In the genomic region with DNA sequence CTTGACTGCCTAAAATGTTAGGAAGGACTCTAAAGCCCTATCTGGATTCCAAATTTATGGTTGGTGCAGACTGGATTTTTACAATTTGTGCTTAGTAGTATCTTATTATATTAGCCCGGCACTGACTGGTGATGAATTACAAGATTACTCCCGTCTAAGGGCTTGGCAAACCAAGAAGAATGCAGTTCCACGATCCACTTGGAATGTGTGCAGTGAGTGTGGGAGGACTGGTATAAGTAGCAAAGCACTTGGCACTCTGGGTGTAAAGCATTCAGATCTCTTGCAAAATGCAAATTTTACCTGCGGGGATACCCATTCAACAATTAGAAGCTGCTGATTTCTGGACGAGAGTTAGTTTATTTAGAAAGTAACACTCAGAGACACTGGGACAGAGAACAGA, we compare ENCODE assay signal across 24 cellular contexts.
"Had no signal": no experiment of that assay in that cellular context is flagged by ENCODE, and none has a peak within 500 bp of the region (broad histone marks: within the 10 kb centered on the region; RNA-seq: fewer than 3 reads in every experiment).

No MANE protein-coding gene starts in this region.

- H3K4me1 ChIP-seq: breast epithelium, psoas muscle had no signal

- DNase-seq: activated B cell treated with CpG ODN at 0.5 μM for 24 hours; activated CD4-positive, alpha-beta T cell treated with anti-CD3 and anti-CD28 coated beads, Interleukin-2, amount 50 U/mL, for 1 hour; activated CD8-positive, alpha-beta T cell treated with anti-CD3 and anti-CD28 coated beads for 36 hours; activated gamma-delta T cell treated with Interleukin-2 at 50 U/mL for 16 hours; activated naive CD4-positive, alpha-beta T cell treated with anti-CD3 and anti-CD28 coated beads, Interleukin-2, amount 50 U/mL, for 16 hours; activated T-cell treated with anti-CD3 and anti-CD28 coated beads, Interleukin-2, amount 50 U/mL, for 4 hours; amygdala; central memory CD4-positive, alpha-beta T cell; foreskin melanocyte; left cardiac atrium; midbrain; naive thymus-derived CD4-positive, alpha-beta T cell; nucleus accumbens; psoas muscle; right cardiac atrium; stimulated activated CD4-positive, alpha-beta T cell treated with anti-CD3 and anti-CD28 coated beads, Interleukin-2, amount 100 ng/mL, for 48 hours; stimulated activated naive CD8-positive, alpha-beta T cell treated with anti-CD3 and anti-CD28 coated beads, Interleukin-15, Interleukin-2, amounts not matched to agents 100 U/mL and 50 U/mL, for 24 hours; T-helper 1 cell had no signal

- H3K36me3 ChIP-seq: breast epithelium, esophagus muscularis mucosa, thoracic aorta, vagina had no signal

- H3K9me3 ChIP-seq: breast epithelium, esophagus muscularis mucosa, psoas muscle, thoracic aorta, vagina had no signal

- H3K4me3 ChIP-seq: breast epithelium, esophagus muscularis mucosa, psoas muscle, thoracic aorta, vagina had no signal

- H2AFZ ChIP-seq: parathyroid adenoma had no signal

- H3K79me2 ChIP-seq: parathyroid adenoma had no signal

- H3K27me3 ChIP-seq: breast epithelium, esophagus muscularis mucosa, vagina had no signal

- H3K9ac ChIP-seq: parathyroid adenoma had no signal

- H3K27ac ChIP-seq: breast epithelium, esophagus muscularis mucosa, parathyroid adenoma, psoas muscle, thoracic aorta, vagina had no signal

- ATAC-seq: activated CD8-positive, alpha-beta T cell treated with anti-CD3 and anti-CD28 coated beads for 36 hours; activated T-cell treated with anti-CD3 and anti-CD28 coated beads, Interleukin-2, amount 50 U/mL, for 4 hours; activated T-helper 17 cell treated with anti-CD3 and anti-CD28 coated beads, Interleukin-2, amount 50 U/mL, for 72 hours; naive thymus-derived CD4-positive, alpha-beta T cell; psoas muscle; right cardiac atrium; stimulated activated naive CD8-positive, alpha-beta T cell treated with anti-CD3 and anti-CD28 coated beads, Interleukin-15, Interleukin-2, amounts not matched to agents 100 U/mL and 50 U/mL, for 24 hours had no signal
